In the genomic region with DNA sequence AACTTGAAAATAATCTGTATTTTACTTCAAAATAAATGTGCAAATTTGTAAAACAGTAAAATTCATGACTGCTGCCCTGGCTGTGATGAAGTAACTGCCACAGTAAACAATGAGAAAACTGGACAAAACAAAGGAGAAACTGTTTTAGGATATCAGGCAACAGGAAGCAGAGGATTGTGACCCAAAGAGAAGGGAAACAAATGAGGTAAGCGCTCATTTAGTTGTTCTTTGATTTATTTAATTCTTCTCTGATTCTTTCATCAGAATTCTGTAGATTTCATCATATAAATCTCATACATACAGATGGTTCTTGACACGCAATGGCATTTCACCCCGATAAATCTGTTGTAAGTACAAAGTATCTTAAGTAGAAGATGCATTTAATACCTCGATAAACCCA, we compare ENCODE assay signal across 1 cellular context.
A peak's percentile ranks its signal among the peaks of the same experiment; 100 is the strongest.
TF ChIP-seq lines count a peak whose summit lies in the region.

No MANE protein-coding gene starts in this region.

TF ChIP-seq in HepG2, 621 proteins besides CTCF, POLR2A, EP300 and RAD21 (continued from another document):
- TF ChIP-seq AFF4 (CRISPR knock-in tag; IDR thresholded peaks at IDR 0.05): no peak
- 0 out of 4 replicates have a peak, but pooled peaks of 1 of the 2 experiments have one; percentile 33 for TF ChIP-seq KLF16 (CRISPR knock-in tag; IDR thresholded peaks at IDR 0.05)
